19 cellular contexts compared by ENCODE assay signal in the genomic region with DNA sequence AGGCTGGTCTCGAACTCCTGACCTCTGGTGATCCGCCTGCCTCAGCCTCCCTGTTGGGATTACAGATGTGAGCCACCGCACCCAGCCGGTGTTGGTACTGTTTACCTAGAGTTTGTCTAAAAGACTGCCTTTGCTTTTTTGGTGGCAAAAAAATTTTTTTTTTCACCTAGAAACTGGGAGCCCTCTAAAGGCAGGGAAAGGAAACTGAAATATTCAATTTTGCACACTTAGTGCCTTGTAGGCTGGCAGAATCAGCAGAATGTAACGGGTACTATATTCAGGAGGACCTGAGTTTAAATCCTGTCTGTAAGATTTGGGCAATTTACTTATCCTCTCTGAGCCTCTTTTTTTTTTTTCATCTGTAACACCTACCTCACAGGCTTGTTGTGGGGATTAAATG.
"Had no signal": no experiment of that assay in that cellular context is flagged by ENCODE, and none has a peak within 500 bp of the region (broad histone marks: within the 10 kb centered on the region; RNA-seq: fewer than 3 reads in every experiment).

No MANE protein-coding gene starts in this region.

- H3K27me3 ChIP-seq: heart right ventricle, ovary, right atrium auricular region, spleen had no signal

- H3K4me3 ChIP-seq: heart right ventricle, ovary, prostate gland, right atrium auricular region, spleen, thoracic aorta had no signal

- H3K36me3 ChIP-seq: ovary, prostate gland had no signal

- FAIRE-seq: astrocyte, keratinocyte, TTC549 had no signal

- H3K4me1 ChIP-seq: heart right ventricle, prostate gland, right atrium auricular region, spleen had no signal

- ATAC-seq: heart right ventricle; left colon; natural killer cell treated with Interleukin-12 subunit alpha and Interleukin-12 subunit beta and Interleukin-15 and Interleukin-18, amount 100 ng/mL, for 72 hours had no signal

- DNase-seq: activated CD4-positive, alpha-beta T cell treated with anti-CD3 and anti-CD28 coated beads for 1 hour; activated gamma-delta T cell treated with Interleukin-2 at 50 U/mL for 16 hours; activated T-cell treated with anti-CD3 and anti-CD28 coated beads, Interleukin-2, amount 50 U/mL, for 1 hour; cortex of kidney; foreskin fibroblast; heart right ventricle; left colon; ovary; spleen; stimulated activated CD4-positive, alpha-beta T cell treated with anti-CD3 and anti-CD28 coated beads, Interleukin-4, amount 100 ng/mL, for 1 hour; stimulated activated naive CD4-positive, alpha-beta T cell had no signal

- H3K27ac ChIP-seq: epithelial cell of prostate, heart right ventricle, ovary, prostate gland, right atrium auricular region, spleen, thoracic aorta had no signal

- H3K9me3 ChIP-seq: heart right ventricle, ovary, prostate gland, right atrium auricular region, spleen, thoracic aorta had no signal
